Comparison of ENCODE assay signal across 18 cellular contexts in genomic region chr21:42835611-42836401, GRCh38. TPM values are rescaled to one million over a fixed set of nuclear protein-coding genes. Genes with fewer than 3 reads are reported as not detected.
A peak's percentile ranks its signal among the peaks of the same experiment; 100 is the strongest.
DNase-seq lines count a peak whose midpoint lies in the region; ATAC-seq lines count a peak whose summit lies in the region.
"Had no signal": no experiment of that assay in that cellular context is flagged by ENCODE, and none has a peak within 500 bp of the region (broad histone marks: within the 10 kb centered on the region; RNA-seq: fewer than 3 reads in every experiment).

No MANE protein-coding gene starts in this region.

- H3K36me3 ChIP-seq in naive thymus-derived CD4-positive, alpha-beta T cell (ENCODE audit: control insufficient read depth in 2 of 3, insufficient read depth in 3 of 3, low read length in 3 of 3): peaks cover 0 to 20% (median 3%) of the 10 kb centered on the region in 3 experiments

- DNase-seq in activated CD4-positive, alpha-beta memory T cell treated with anti-CD3 and anti-CD28 coated beads, Interleukin-2, amount 10 ng/mL, durations not matched to agents 7 days and 5 days: peak; percentile 9
- DNase-seq in activated CD4-positive, alpha-beta memory T cell treated with anti-CD3 and anti-CD28 coated beads for 36 hours: no peak
- DNase-seq in stimulated activated naive CD8-positive, alpha-beta T cell treated with anti-CD3 and anti-CD28 coated beads, Interleukin-15, amount 100 ng/mL, for 72 hours: no peak
- DNase-seq in naive thymus-derived CD4-positive, alpha-beta T cell: no peak
- no peak for DNase-seq in T1000 (lab: John Stamatoyannopoulos, UW)
- no peak for DNase-seq in globus pallidus (ENCODE audit: low spot score)
- DNase-seq: GDM1, NCI-H1048, NCI-H1436 treated with DMSO at 0.1 percent for 48 hours, NCI-H2081 treated with DMSO at 0.1 percent for 48 hours, NCI-H510A, NCI-H82, PC-3 had no signal

- CTCF ChIA-PET in activated CD4-positive, alpha-beta memory T cell treated with anti-CD3 and anti-CD28 coated beads, Interleukin-2, amount 10 ng/mL, durations not matched to agents 7 days and 5 days (lab: Charles Lee): no interaction called here
- CTCF ChIA-PET in activated CD4-positive, alpha-beta memory T cell treated with anti-CD3 and anti-CD28 coated beads for 36 hours (lab: Charles Lee): no interaction called here
- CTCF ChIA-PET in naive thymus-derived CD4-positive, alpha-beta T cell (lab: Charles Lee): interaction anchor here (0.5 kb wide), 1 partner anchor 46 kb away, joined by 4 read pairs; no protein-coding TSS in a partner anchor

- H3K9me3 ChIP-seq in naive thymus-derived CD4-positive, alpha-beta T cell (ENCODE audit: control insufficient read depth in 2 of 3, low read length in 3 of 3): no peaks in the 10 kb centered on the region
- H3K9me3 ChIP-seq: BLaER1 had no signal

- peaks cover 6% of the 10 kb centered on the region for H3K36me3 Mint-ChIP-seq in activated CD4-positive, alpha-beta memory T cell treated with anti-CD3 and anti-CD28 coated beads, Interleukin-2, amount 10 ng/mL, durations not matched to agents 7 days and 5 days (ENCODE audit: low read depth)
- H3K36me3 Mint-ChIP-seq in activated CD4-positive, alpha-beta memory T cell treated with anti-CD3 and anti-CD28 coated beads for 36 hours: peaks cover 7% of the 10 kb centered on the region
- peaks cover 24% of the 10 kb centered on the region for H3K36me3 Mint-ChIP-seq in stimulated activated naive CD8-positive, alpha-beta T cell treated with anti-CD3 and anti-CD28 coated beads, Interleukin-15, Interleukin-2, amounts not matched to agents 100 ng/mL and 50 ng/mL, for 24 hours (ENCODE audit: low read depth)
- H3K36me3 Mint-ChIP-seq in naive thymus-derived CD4-positive, alpha-beta T cell: peaks cover 0 to 7% (median 0%) of the 10 kb centered on the region in 5 donors

- peaks cover 4% of the 10 kb centered on the region for H3K27me3 Mint-ChIP-seq in activated CD4-positive, alpha-beta memory T cell treated with anti-CD3 and anti-CD28 coated beads, Interleukin-2, amount 10 ng/mL, durations not matched to agents 7 days and 5 days
- H3K27me3 Mint-ChIP-seq in activated CD4-positive, alpha-beta memory T cell treated with anti-CD3 and anti-CD28 coated beads for 36 hours: no peaks in the 10 kb centered on the region
- peaks cover 3% of the 10 kb centered on the region for H3K27me3 Mint-ChIP-seq in stimulated activated naive CD8-positive, alpha-beta T cell treated with anti-CD3 and anti-CD28 coated beads, Interleukin-15, Interleukin-2, amounts not matched to agents 100 ng/mL and 50 ng/mL, for 24 hours
- H3K27me3 Mint-ChIP-seq in stimulated activated naive CD8-positive, alpha-beta T cell treated with anti-CD3 and anti-CD28 coated beads, Interleukin-15, amount 100 ng/mL, for 72 hours: no peaks in the 10 kb centered on the region
- peaks cover 0 to under 1% (median 0%) of the 10 kb centered on the region in 5 donors for H3K27me3 Mint-ChIP-seq in naive thymus-derived CD4-positive, alpha-beta T cell

- H3K4me3 Mint-ChIP-seq in activated CD4-positive, alpha-beta memory T cell treated with anti-CD3 and anti-CD28 coated beads, Interleukin-2, amount 10 ng/mL, durations not matched to agents 7 days and 5 days: no peak overlapping the region
- H3K4me3 Mint-ChIP-seq in activated CD4-positive, alpha-beta memory T cell treated with anti-CD3 and anti-CD28 coated beads for 36 hours: no peak overlapping the region
- no peak overlapping the region for H3K4me3 Mint-ChIP-seq in stimulated activated naive CD8-positive, alpha-beta T cell treated with anti-CD3 and anti-CD28 coated beads, Interleukin-15, Interleukin-2, amounts not matched to agents 100 ng/mL and 50 ng/mL, for 24 hours
- no peak overlapping the region for H3K4me3 Mint-ChIP-seq in stimulated activated naive CD8-positive, alpha-beta T cell treated with anti-CD3 and anti-CD28 coated beads, Interleukin-15, amount 100 ng/mL, for 72 hours
- no peak overlapping the region for H3K4me3 Mint-ChIP-seq in naive thymus-derived CD4-positive, alpha-beta T cell

- no peak overlapping the region for H3K27ac ChIP-seq in naive thymus-derived CD4-positive, alpha-beta T cell (ENCODE audit: low read depth, low read length)
- H3K27ac ChIP-seq: 22Rv1, BLaER1 had no signal

- ATAC-seq in stimulated activated naive CD8-positive, alpha-beta T cell treated with anti-CD3 and anti-CD28 coated beads, Interleukin-15, amount 100 ng/mL, for 72 hours: no peak
- ATAC-seq in naive thymus-derived CD4-positive, alpha-beta T cell: no peak
- ATAC-seq in GM19023 (IDR thresholded peaks at IDR 0.05; ENCODE audit: unreplicated experiment): no peak
- ATAC-seq: GM12878, PC-3 had no signal

- no peak overlapping the region for H3K4me3 ChIP-seq in naive thymus-derived CD4-positive, alpha-beta T cell (ENCODE audit: low read length)
- H3K4me3 ChIP-seq: BLaER1, GM12878 had no signal

- H3K27ac Mint-ChIP-seq in activated CD4-positive, alpha-beta memory T cell treated with anti-CD3 and anti-CD28 coated beads, Interleukin-2, amount 10 ng/mL, durations not matched to agents 7 days and 5 days: no peak overlapping the region
- no peak overlapping the region for H3K27ac Mint-ChIP-seq in activated CD4-positive, alpha-beta memory T cell treated with anti-CD3 and anti-CD28 coated beads for 36 hours
- H3K27ac Mint-ChIP-seq in stimulated activated naive CD8-positive, alpha-beta T cell treated with anti-CD3 and anti-CD28 coated beads, Interleukin-15, Interleukin-2, amounts not matched to agents 100 ng/mL and 50 ng/mL, for 24 hours: peak overlapping the region; percentile 5
- no peak overlapping the region for H3K27ac Mint-ChIP-seq in stimulated activated naive CD8-positive, alpha-beta T cell treated with anti-CD3 and anti-CD28 coated beads, Interleukin-15, amount 100 ng/mL, for 72 hours
- peak overlapping the region in 6 of 9 donors; percentile 15 to 72 (median 44) for H3K27ac Mint-ChIP-seq in naive thymus-derived CD4-positive, alpha-beta T cell

- peaks cover 32% of the 10 kb centered on the region for H3K4me1 Mint-ChIP-seq in activated CD4-positive, alpha-beta memory T cell treated with anti-CD3 and anti-CD28 coated beads, Interleukin-2, amount 10 ng/mL, durations not matched to agents 7 days and 5 days
- peaks cover 31% of the 10 kb centered on the region for H3K4me1 Mint-ChIP-seq in activated CD4-positive, alpha-beta memory T cell treated with anti-CD3 and anti-CD28 coated beads for 36 hours (ENCODE audit: low read depth)
- H3K4me1 Mint-ChIP-seq in stimulated activated naive CD8-positive, alpha-beta T cell treated with anti-CD3 and anti-CD28 coated beads, Interleukin-15, Interleukin-2, amounts not matched to agents 100 ng/mL and 50 ng/mL, for 24 hours (ENCODE audit: low read depth): peaks cover 34% of the 10 kb centered on the region
- H3K4me1 Mint-ChIP-seq in stimulated activated naive CD8-positive, alpha-beta T cell treated with anti-CD3 and anti-CD28 coated beads, Interleukin-15, amount 100 ng/mL, for 72 hours: peaks cover 43% of the 10 kb centered on the region
- peaks cover 19 to 28% (median 25%) of the 10 kb centered on the region in 7 donors for H3K4me1 Mint-ChIP-seq in naive thymus-derived CD4-positive, alpha-beta T cell

- POLR2A ChIA-PET in activated CD4-positive, alpha-beta memory T cell treated with anti-CD3 and anti-CD28 coated beads, Interleukin-2, amount 10 ng/mL, durations not matched to agents 7 days and 5 days (lab: Charles Lee): interaction anchor here (0.7 kb wide), 1 partner anchor 64 kb away, joined by 3 read pairs; no protein-coding TSS in a partner anchor
- POLR2A ChIA-PET in activated CD4-positive, alpha-beta memory T cell treated with anti-CD3 and anti-CD28 coated beads for 36 hours (lab: Charles Lee): interaction anchor here (0.7 kb wide), 1 partner anchor 33 kb away, joined by 3 read pairs; no protein-coding TSS in a partner anchor
- POLR2A ChIA-PET in naive thymus-derived CD4-positive, alpha-beta T cell (lab: Charles Lee): no interaction called here

- H3K4me1 ChIP-seq in naive thymus-derived CD4-positive, alpha-beta T cell (ENCODE audit: control insufficient read depth in 2 of 2, insufficient read depth in 2 of 2, low read length in 2 of 2): peaks cover 12 to 26% of the 10 kb centered on the region in 2 donors

- no peaks in the 10 kb centered on the region for H3K9me3 Mint-ChIP-seq in activated CD4-positive, alpha-beta memory T cell treated with anti-CD3 and anti-CD28 coated beads, Interleukin-2, amount 10 ng/mL, durations not matched to agents 7 days and 5 days
- H3K9me3 Mint-ChIP-seq in activated CD4-positive, alpha-beta memory T cell treated with anti-CD3 and anti-CD28 coated beads for 36 hours: no peaks in the 10 kb centered on the region
- H3K9me3 Mint-ChIP-seq in stimulated activated naive CD8-positive, alpha-beta T cell treated with anti-CD3 and anti-CD28 coated beads, Interleukin-15, Interleukin-2, amounts not matched to agents 100 ng/mL and 50 ng/mL, for 24 hours: no peaks in the 10 kb centered on the region
- H3K9me3 Mint-ChIP-seq in stimulated activated naive CD8-positive, alpha-beta T cell treated with anti-CD3 and anti-CD28 coated beads, Interleukin-15, amount 100 ng/mL, for 72 hours: no peaks in the 10 kb centered on the region
- no peaks in the 10 kb centered on the region for H3K9me3 Mint-ChIP-seq in naive thymus-derived CD4-positive, alpha-beta T cell

- H3K27me3 ChIP-seq in naive thymus-derived CD4-positive, alpha-beta T cell (ENCODE audit: control insufficient read depth in 2 of 2, insufficient read depth in 2 of 2, low read length in 2 of 2): no peaks in the 10 kb centered on the region
- H3K27me3 ChIP-seq: BLaER1 had no signal

- intact Hi-C loops in activated CD4-positive, alpha-beta memory T cell treated with anti-CD3 and anti-CD28 coated beads for 36 hours (cut with micrococcal nuclease): no loop called here
- intact Hi-C loops in naive thymus-derived CD4-positive, alpha-beta T cell (cut with micrococcal nuclease): loop anchor here in 1 of 2 donors (10.0 kb wide), 1 partner anchor 59 kb away; the partner anchor contains the start of gene NDUFV3

RNA-seq across cellular contexts. Expression of gene WDR4, which starts 43.5 kb away (rescaled TPM):
- 10 to 100 TPM; 18.2 to 18.5 TPM for total RNA-seq in activated CD4-positive, alpha-beta memory T cell treated with anti-CD3 and anti-CD28 coated beads, Interleukin-2, amount 10 ng/mL, durations not matched to agents 7 days and 5 days
- total RNA-seq in activated CD4-positive, alpha-beta memory T cell treated with anti-CD3 and anti-CD28 coated beads for 36 hours: 10 to 100 TPM; 39.8 to 39.9 TPM
- 10 to 100 TPM; 24.4 to 39.1 (median 30.5) TPM for total RNA-seq in naive thymus-derived CD4-positive, alpha-beta T cell
- 10 to 100 TPM; 10.4 TPM for polyA plus RNA-seq in naive thymus-derived CD4-positive, alpha-beta T cell

RNA-seq across cellular contexts. Expression of gene NDUFV3, which starts 57.3 kb away (rescaled TPM):
- total RNA-seq in activated CD4-positive, alpha-beta memory T cell treated with anti-CD3 and anti-CD28 coated beads, Interleukin-2, amount 10 ng/mL, durations not matched to agents 7 days and 5 days: 10 to 100 TPM; 17.0 TPM
- 10 to 100 TPM; 16.1 to 17.3 TPM for total RNA-seq in activated CD4-positive, alpha-beta memory T cell treated with anti-CD3 and anti-CD28 coated beads for 36 hours
- total RNA-seq in naive thymus-derived CD4-positive, alpha-beta T cell: 10 to 100 TPM; 25.3 to 33.1 (median 30.9) TPM
- polyA plus RNA-seq in naive thymus-derived CD4-positive, alpha-beta T cell: 10 to 100 TPM; 20.0 to 25.5 TPM

Comparison
In these comparisons a context has a peak if more than half of its experiments do, and no peak if none do; other contexts are left out.
1. H3K27ac Mint-ChIP-seq: peak in stimulated activated naive CD8-positive, alpha-beta T cell treated with anti-CD3 and anti-CD28 coated beads, Interleukin-15, Interleukin-2, amounts not matched to agents 100 ng/mL and 50 ng/mL, for 24 hours (single experiment) and naive thymus-derived CD4-positive, alpha-beta T cell (6 of 9); none in activated CD4-positive, alpha-beta memory T cell treated with anti-CD3 and anti-CD28 coated beads, Interleukin-2, amount 10 ng/mL, durations not matched to agents 7 days and 5 days (single experiment), activated CD4-positive, alpha-beta memory T cell treated with anti-CD3 and anti-CD28 coated beads for 36 hours (single experiment) and stimulated activated naive CD8-positive, alpha-beta T cell treated with anti-CD3 and anti-CD28 coated beads, Interleukin-15, amount 100 ng/mL, for 72 hours (0 of 2).